9 cellular contexts compared by ENCODE assay signal in genomic region chrY:20575531-20576088, GRCh38. TPM values are rescaled to one million over a fixed set of nuclear protein-coding genes. Genes with fewer than 3 reads are reported as not detected.
DNase-seq lines count a peak whose midpoint lies in the region; ATAC-seq and TF ChIP-seq lines count a peak whose summit lies in the region.
"Had no signal": no experiment of that assay in that cellular context is flagged by ENCODE, and none has a peak within 500 bp of the region (broad histone marks: within the 10 kb centered on the region; RNA-seq: fewer than 3 reads in every experiment).

Gene EIF1AY (plus strand): TSS chrY:20575776. CDS start chrY:20575872, 96 bp downstream.

- no peaks in the 10 kb centered on the region for H3K9me3 ChIP-seq in sigmoid colon

- no peaks in the 10 kb centered on the region for H3K9me3 Mint-ChIP-seq in activated B cell treated with CpG ODN at 0.5 μM for 24 hours
- H3K9me3 Mint-ChIP-seq: nephron had no signal

- peak within 1 kb of the TSS in 2 of 4 donors; percentile 90 to 94 for H3K27ac ChIP-seq in sigmoid colon

- no peaks in the 10 kb centered on the region for H3K36me3 ChIP-seq in sigmoid colon

- peak within 1 kb of the TSS; percentile 93 for H3K27ac Mint-ChIP-seq in activated B cell treated with CpG ODN at 0.5 μM for 24 hours
- H3K27ac Mint-ChIP-seq: nephron had no signal

- H3K4me3 ChIP-seq in sigmoid colon: peak within 1 kb of the TSS in 2 of 4 donors; percentile 60 to 62

- peak; percentile 88 for DNase-seq in GF-D8 (lab: John Stamatoyannopoulos, UW)
- peak; percentile 73 for DNase-seq in activated B cell treated with CpG ODN at 0.5 μM for 24 hours
- DNase-seq in fibroblast of peridontal ligament (ENCODE audit: extremely low read depth): peak; percentile 95
- DNase-seq in sigmoid colon: no peak
- DNase-seq in omental fat pad (ENCODE audit: low spot score): no peak
- no peak for DNase-seq in DMS114 treated with DMSO at 0.1 percent for 48 hours (lab: John Stamatoyannopoulos, UW; ENCODE audit: unreplicated experiment)
- no peak for DNase-seq in NOMO-1 treated with dmso at 0.1 percent for 144 hours (lab: John Stamatoyannopoulos, UW; ENCODE audit: unreplicated experiment)

- CTCF ChIA-PET in activated B cell treated with CpG ODN at 0.5 μM for 24 hours (lab: Charles Lee): interaction anchor here (1.3 to 2.0 kb wide), 3 partner anchors 73 to 684 kb away, joined by 3 to 5 read pairs (median 4); no protein-coding TSS in a partner anchor

- peaks cover 18% of the 10 kb centered on the region for H3K36me3 Mint-ChIP-seq in activated B cell treated with CpG ODN at 0.5 μM for 24 hours (ENCODE audit: low read depth)

- peak within 1 kb of the TSS; percentile 90 for H3K4me3 Mint-ChIP-seq in activated B cell treated with CpG ODN at 0.5 μM for 24 hours
- H3K4me3 Mint-ChIP-seq: nephron had no signal

- no peaks in the 10 kb centered on the region for H3K27me3 Mint-ChIP-seq in activated B cell treated with CpG ODN at 0.5 μM for 24 hours

- no peaks in the 10 kb centered on the region for H3K27me3 ChIP-seq in sigmoid colon

- no peak for TF ChIP-seq EP300 in sigmoid colon (IDR thresholded peaks at IDR 0.05)

- intact Hi-C loops in activated B cell treated with CpG ODN at 0.5 μM for 24 hours (cut with micrococcal nuclease) (loop anchor here (1.0 to 10.0 kb wide), 9 partner anchors 13 to 1008 kb away; no protein-coding TSS in a partner anchor), sigmoid colon (cut with DNase I) (no loop called here)

- TF ChIP-seq POLR2A in sigmoid colon (IDR thresholded peaks at IDR 0.05): no peak

- H3K4me1 Mint-ChIP-seq in activated B cell treated with CpG ODN at 0.5 μM for 24 hours: peaks cover 35% of the 10 kb centered on the region
- H3K4me1 Mint-ChIP-seq: nephron had no signal

- POLR2A ChIA-PET in activated B cell treated with CpG ODN at 0.5 μM for 24 hours (lab: Charles Lee): interaction anchor here (0.6 to 1.4 kb wide), 18 partner anchors 14 to 1008 kb away, joined by 3 to 9 read pairs (median 3); partner anchors contain the start of gene KDM5D

- H3K4me1 ChIP-seq in sigmoid colon: peaks cover 0 to 17% (median 0%) of the 10 kb centered on the region in 4 donors

- TF ChIP-seq CTCF in activated B cell treated with CpG ODN at 0.5 μM for 24 hours (IDR thresholded peaks at IDR 0.05) (no peak), sigmoid colon (IDR thresholded peaks at IDR 0.05) (no peak), omental fat pad (IDR thresholded peaks at IDR 0.05) (no peak)

- WGBS in sigmoid colon, 2 donors: 0% methylated on average over 29 of the region's 29 CpGs

- ATAC-seq in HG03469 (IDR thresholded peaks at IDR 0.05; ENCODE audit: unreplicated experiment) (peak; percentile 91), activated B cell treated with CpG ODN at 0.5 μM for 24 hours (ENCODE audit: low read depth) (peak; percentile 92), omental fat pad (ENCODE audit: low FRiP score) (no peak)

RNA-seq across cellular contexts. Expression of gene EIF1AY, which starts in this region (rescaled TPM):
- total RNA-seq in activated B cell treated with CpG ODN at 0.5 μM for 24 hours: 35.8 and 39.2 TPM in 2 replicates
- total RNA-seq in sigmoid colon: 10 to 100 TPM in 2 of 4 donors, not detected in 2; 39.8 to 52.8 TPM
- 10 to 100 TPM in 2 of 3 donors, not detected in 1; 38.9 to 44.6 TPM for polyA plus RNA-seq in sigmoid colon
- total RNA-seq in omental fat pad: 10 to 100 TPM in 2 of 4 donors, not detected in 2; 15.6 to 30.6 TPM

Comparison
In these comparisons a context has a peak if more than half of its experiments do, and no peak if none do; other contexts are left out.
1. DNase-seq: peak in GF-D8 (single experiment), activated B cell treated with CpG ODN at 0.5 μM for 24 hours (single experiment) and fibroblast of peridontal ligament (single experiment); none in sigmoid colon (single experiment), omental fat pad (single experiment), DMS114 treated with DMSO at 0.1 percent for 48 hours (single experiment) and NOMO-1 treated with dmso at 0.1 percent for 144 hours (single experiment).